In genomic region chr14:24678801-24679247, GRCh38 we compare ENCODE assay signal across 1 cellular context.
A peak's percentile ranks its signal among the peaks of the same experiment; 100 is the strongest.
TF ChIP-seq lines count a peak whose summit lies in the region.

No MANE protein-coding gene starts in this region.

TF ChIP-seq in HepG2, 621 proteins besides CTCF, POLR2A, EP300 and RAD21 (continued from another document and continues in another):
- no peak; the same call in 1 of the 2 replicates for TF ChIP-seq ETV5 (CRISPR knock-in tag; IDR thresholded peaks at IDR 0.05; ENCODE audit: borderline replicate concordance)
- no peak for TF ChIP-seq KAT7 (CRISPR knock-in tag; IDR thresholded peaks at IDR 0.05; ENCODE audit: borderline replicate concordance)
- TF ChIP-seq PAF1 (CRISPR knock-in tag; IDR thresholded peaks at IDR 0.05) = no peak
- TF ChIP-seq ZNF605 (CRISPR knock-in tag; IDR thresholded peaks at IDR 0.05) = no peak
- peak; percentile 82; the same call in 1 of the 2 replicates for TF ChIP-seq ZNF33B (CRISPR knock-in tag; IDR thresholded peaks at IDR 0.05)
- 0 out of 2 replicates have a peak, but pooled peaks have one; percentile 25 for TF ChIP-seq E2F1 (CRISPR knock-in tag; IDR thresholded peaks at IDR 0.05)
- TF ChIP-seq TRIM22 (IDR thresholded peaks at IDR 0.05) = no peak
- TF ChIP-seq GFI1 (CRISPR knock-in tag; IDR thresholded peaks at IDR 0.05; ENCODE audit: borderline replicate concordance) = no peak
- TF ChIP-seq, protein P1, sequence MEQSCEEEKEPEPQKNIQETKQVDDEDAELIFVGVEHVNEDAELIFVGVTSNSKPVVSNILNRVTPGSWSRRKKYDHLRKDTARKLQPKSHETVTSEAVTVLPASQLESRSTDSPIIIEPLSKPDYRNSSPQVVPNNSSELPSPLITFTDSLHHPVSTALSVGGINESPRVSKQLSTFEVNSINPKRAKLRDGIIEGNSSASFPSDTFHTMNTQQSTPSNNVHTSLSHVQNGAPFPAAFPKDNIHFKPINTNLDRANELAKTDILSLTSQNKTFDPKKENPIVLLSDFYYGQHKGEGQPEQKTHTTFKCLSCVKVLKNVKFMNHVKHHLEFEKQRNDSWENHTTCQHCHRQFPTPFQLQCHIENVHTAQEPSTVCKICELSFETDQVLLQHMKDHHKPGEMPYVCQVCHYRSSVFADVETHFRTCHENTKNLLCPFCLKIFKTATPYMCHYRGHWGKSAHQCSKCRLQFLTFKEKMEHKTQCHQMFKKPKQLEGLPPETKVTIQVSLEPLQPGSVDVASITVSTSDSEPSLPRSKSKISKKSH (CRISPR knock-in tag; IDR thresholded peaks at IDR 0.05; ENCODE audit: borderline replicate concordance) = no peak
- TF ChIP-seq ZNF484 (CRISPR knock-in tag; IDR thresholded peaks at IDR 0.05; ENCODE audit: borderline replicate concordance, low read depth) = no peak
- TF ChIP-seq SMYD3 (CRISPR knock-in tag; IDR thresholded peaks at IDR 0.05) = no peak
- no peak for TF ChIP-seq ZNF563 (CRISPR knock-in tag; IDR thresholded peaks at IDR 0.05)
- TF ChIP-seq ZNF790 (CRISPR knock-in tag; IDR thresholded peaks at IDR 0.05; ENCODE audit: borderline replicate concordance) = peak; percentile 51; the same call in 1 of the 2 replicates
- TF ChIP-seq, protein P2, sequence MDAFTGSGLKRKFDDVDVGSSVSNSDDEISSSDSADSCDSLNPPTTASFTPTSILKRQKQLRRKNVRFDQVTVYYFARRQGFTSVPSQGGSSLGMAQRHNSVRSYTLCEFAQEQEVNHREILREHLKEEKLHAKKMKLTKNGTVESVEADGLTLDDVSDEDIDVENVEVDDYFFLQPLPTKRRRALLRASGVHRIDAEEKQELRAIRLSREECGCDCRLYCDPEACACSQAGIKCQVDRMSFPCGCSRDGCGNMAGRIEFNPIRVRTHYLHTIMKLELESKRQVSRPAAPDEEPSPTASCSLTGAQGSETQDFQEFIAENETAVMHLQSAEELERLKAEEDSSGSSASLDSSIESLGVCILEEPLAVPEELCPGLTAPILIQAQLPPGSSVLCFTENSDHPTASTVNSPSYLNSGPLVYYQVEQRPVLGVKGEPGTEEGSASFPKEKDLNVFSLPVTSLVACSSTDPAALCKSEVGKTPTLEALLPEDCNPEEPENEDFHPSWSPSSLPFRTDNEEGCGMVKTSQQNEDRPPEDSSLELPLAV (CRISPR knock-in tag; conservative IDR thresholded peaks at IDR 0.05; ENCODE audit: low read depth) = no peak
- TF ChIP-seq ISL2 (CRISPR knock-in tag; IDR thresholded peaks at IDR 0.05) = peak; percentile 31; the same call in 1 of the 2 replicates
- TF ChIP-seq, protein P3, sequence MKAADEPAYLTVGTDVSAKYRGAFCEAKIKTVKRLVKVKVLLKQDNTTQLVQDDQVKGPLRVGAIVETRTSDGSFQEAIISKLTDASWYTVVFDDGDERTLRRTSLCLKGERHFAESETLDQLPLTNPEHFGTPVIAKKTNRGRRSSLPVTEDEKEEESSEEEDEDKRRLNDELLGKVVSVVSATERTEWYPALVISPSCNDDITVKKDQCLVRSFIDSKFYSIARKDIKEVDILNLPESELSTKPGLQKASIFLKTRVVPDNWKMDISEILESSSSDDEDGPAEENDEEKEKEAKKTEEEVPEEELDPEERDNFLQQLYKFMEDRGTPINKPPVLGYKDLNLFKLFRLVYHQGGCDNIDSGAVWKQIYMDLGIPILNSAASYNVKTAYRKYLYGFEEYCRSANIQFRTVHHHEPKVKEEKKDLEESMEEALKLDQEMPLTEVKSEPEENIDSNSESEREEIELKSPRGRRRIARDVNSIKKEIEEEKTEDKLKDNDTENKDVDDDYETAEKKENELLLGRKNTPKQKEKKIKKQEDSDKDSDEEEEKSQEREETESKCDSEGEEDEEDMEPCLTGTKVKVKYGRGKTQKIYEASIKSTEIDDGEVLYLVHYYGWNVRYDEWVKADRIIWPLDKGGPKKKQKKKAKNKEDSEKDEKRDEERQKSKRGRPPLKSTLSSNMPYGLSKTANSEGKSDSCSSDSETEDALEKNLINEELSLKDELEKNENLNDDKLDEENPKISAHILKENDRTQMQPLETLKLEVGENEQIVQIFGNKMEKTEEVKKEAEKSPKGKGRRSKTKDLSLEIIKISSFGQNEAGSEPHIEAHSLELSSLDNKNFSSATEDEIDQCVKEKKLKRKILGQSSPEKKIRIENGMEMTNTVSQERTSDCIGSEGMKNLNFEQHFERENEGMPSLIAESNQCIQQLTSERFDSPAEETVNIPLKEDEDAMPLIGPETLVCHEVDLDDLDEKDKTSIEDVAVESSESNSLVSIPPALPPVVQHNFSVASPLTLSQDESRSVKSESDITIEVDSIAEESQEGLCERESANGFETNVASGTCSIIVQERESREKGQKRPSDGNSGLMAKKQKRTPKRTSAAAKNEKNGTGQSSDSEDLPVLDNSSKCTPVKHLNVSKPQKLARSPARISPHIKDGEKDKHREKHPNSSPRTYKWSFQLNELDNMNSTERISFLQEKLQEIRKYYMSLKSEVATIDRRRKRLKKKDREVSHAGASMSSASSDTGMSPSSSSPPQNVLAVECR (CRISPR knock-in tag; IDR thresholded peaks at IDR 0.05; ENCODE audit: borderline replicate concordance) = no peak
- TF ChIP-seq ZNF235 (CRISPR knock-in tag; IDR thresholded peaks at IDR 0.05; ENCODE audit: borderline replicate concordance) = no peak
- peak; percentile 91; the same call in 1 of the 2 replicates for TF ChIP-seq SP140L (CRISPR knock-in tag; IDR thresholded peaks at IDR 0.05; ENCODE audit: borderline replicate concordance)
- no peak for TF ChIP-seq DBP (CRISPR knock-in tag; IDR thresholded peaks at IDR 0.05; ENCODE audit: not compliant biosample characterization)
- no peak for TF ChIP-seq RBAK (CRISPR knock-in tag; IDR thresholded peaks at IDR 0.05)
- TF ChIP-seq LRRFIP1 (CRISPR knock-in tag; conservative IDR thresholded peaks at IDR 0.05) = peak; percentile 92; the same call in 1 of the 2 replicates
- TF ChIP-seq ZNF747 (CRISPR knock-in tag; IDR thresholded peaks at IDR 0.05; ENCODE audit: borderline replicate concordance) = no peak
- peak; percentile 78 for TF ChIP-seq CCAR2 (optimal IDR thresholded peaks at IDR 0.05; ENCODE audit: low read depth, low read length)
- TF ChIP-seq XRCC5 (optimal IDR thresholded peaks at IDR 0.05; ENCODE audit: low read length) = peak; percentile 99
- no peak for TF ChIP-seq SRSF1 (optimal IDR thresholded peaks at IDR 0.05; ENCODE audit: low read depth, low read length)
- TF ChIP-seq, protein P4, sequence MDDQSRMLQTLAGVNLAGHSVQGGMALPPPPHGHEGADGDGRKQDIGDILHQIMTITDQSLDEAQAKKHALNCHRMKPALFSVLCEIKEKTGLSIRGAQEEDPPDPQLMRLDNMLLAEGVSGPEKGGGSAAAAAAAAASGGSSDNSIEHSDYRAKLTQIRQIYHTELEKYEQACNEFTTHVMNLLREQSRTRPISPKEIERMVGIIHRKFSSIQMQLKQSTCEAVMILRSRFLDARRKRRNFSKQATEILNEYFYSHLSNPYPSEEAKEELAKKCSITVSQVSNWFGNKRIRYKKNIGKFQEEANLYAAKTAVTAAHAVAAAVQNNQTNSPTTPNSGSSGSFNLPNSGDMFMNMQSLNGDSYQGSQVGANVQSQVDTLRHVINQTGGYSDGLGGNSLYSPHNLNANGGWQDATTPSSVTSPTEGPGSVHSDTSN (CRISPR knock-in tag; IDR thresholded peaks at IDR 0.05; ENCODE audit: borderline replicate concordance) = no peak
- TF ChIP-seq ZBTB20 (CRISPR knock-in tag; IDR thresholded peaks at IDR 0.05; ENCODE audit: borderline replicate concordance, low read depth) = peak; percentile 74; the same call in 1 of the 2 replicates
- TF ChIP-seq SRSF9 (IDR thresholded peaks at IDR 0.05; ENCODE audit: borderline replicate concordance, insufficient read depth, low read depth, low read length, poor library complexity, severe bottlenecking) = no peak
- TF ChIP-seq ELF1 (CRISPR knock-in tag; IDR thresholded peaks at IDR 0.05) = peak; percentile 52; the same call in 1 of the 2 replicates
- no peak for TF ChIP-seq ESRRA (CRISPR knock-in tag; IDR thresholded peaks at IDR 0.05; ENCODE audit: low read depth)
- no peak for TF ChIP-seq MLLT10 (CRISPR knock-in tag; IDR thresholded peaks at IDR 0.05)
- no peak for TF ChIP-seq HNRNPLL (IDR thresholded peaks at IDR 0.05; ENCODE audit: low read depth, low read length, poor library complexity, severe bottlenecking)
- TF ChIP-seq PAWR (CRISPR knock-in tag; IDR thresholded peaks at IDR 0.05; ENCODE audit: borderline replicate concordance) = no peak
- peak; percentile 67 for TF ChIP-seq SALL1 (CRISPR knock-in tag; IDR thresholded peaks at IDR 0.05)
- TF ChIP-seq SNAPC2 (CRISPR knock-in tag; IDR thresholded peaks at IDR 0.05) = no peak
- no peak for TF ChIP-seq HNRNPUL1 (IDR thresholded peaks at IDR 0.05; ENCODE audit: low read depth, low read length)
- no peak for TF ChIP-seq HNRNPL (IDR thresholded peaks at IDR 0.05; ENCODE audit: low read depth, low read length)
- 0 out of 2 replicates have a peak, but pooled peaks have one; percentile 49 for TF ChIP-seq NFKBIZ (CRISPR knock-in tag; IDR thresholded peaks at IDR 0.05)
- TF ChIP-seq, protein P5, sequence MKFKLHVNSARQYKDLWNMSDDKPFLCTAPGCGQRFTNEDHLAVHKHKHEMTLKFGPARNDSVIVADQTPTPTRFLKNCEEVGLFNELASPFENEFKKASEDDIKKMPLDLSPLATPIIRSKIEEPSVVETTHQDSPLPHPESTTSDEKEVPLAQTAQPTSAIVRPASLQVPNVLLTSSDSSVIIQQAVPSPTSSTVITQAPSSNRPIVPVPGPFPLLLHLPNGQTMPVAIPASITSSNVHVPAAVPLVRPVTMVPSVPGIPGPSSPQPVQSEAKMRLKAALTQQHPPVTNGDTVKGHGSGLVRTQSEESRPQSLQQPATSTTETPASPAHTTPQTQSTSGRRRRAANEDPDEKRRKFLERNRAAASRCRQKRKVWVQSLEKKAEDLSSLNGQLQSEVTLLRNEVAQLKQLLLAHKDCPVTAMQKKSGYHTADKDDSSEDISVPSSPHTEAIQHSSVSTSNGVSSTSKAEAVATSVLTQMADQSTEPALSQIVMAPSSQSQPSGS (CRISPR knock-in tag; IDR thresholded peaks at IDR 0.05) = 0 out of 2 replicates have a peak, but pooled peaks have one; percentile 42
